Comparison of ENCODE assay signal across 1 cellular context in genomic region chr1:28887418-28887834, GRCh38.
TF ChIP-seq lines count a peak whose summit lies in the region.

No MANE protein-coding gene starts in this region.

TF ChIP-seq in HEK293, 187 proteins besides CTCF, POLR2A, EP300 and RAD21 (continued from another document):
- TF ChIP-seq ELK4 (IDR thresholded peaks at IDR 0.05; ENCODE audit: borderline replicate concordance, low read depth, low read length) (no peak), ATF2 (tag by site-specific recombination; IDR thresholded peaks at IDR 0.05; ENCODE audit: low read depth) (no peak), ZNF416 (tag by site-specific recombination; IDR thresholded peaks at IDR 0.05) (no peak), ZBTB6 (tag by site-specific recombination; IDR thresholded peaks at IDR 0.05) (peak; percentile 74), ZNF426 (tag by site-specific recombination; IDR thresholded peaks at IDR 0.05) (no peak), ZNF768 (tag by site-specific recombination; IDR thresholded peaks at IDR 0.05) (no peak), ZFP37 (tag by site-specific recombination; IDR thresholded peaks at IDR 0.05) (0 out of 2 replicates have a peak, but pooled peaks have one; percentile 6), ZNF791 (tag by site-specific recombination; IDR thresholded peaks at IDR 0.05) (no peak), ZNF16 (tag by site-specific recombination; IDR thresholded peaks at IDR 0.05; ENCODE audit: low read depth) (no peak), ZNF639 (tag by site-specific recombination; IDR thresholded peaks at IDR 0.05) (no peak), GLI4 (tag by site-specific recombination; IDR thresholded peaks at IDR 0.05) (no peak), ZNF121 (tag by site-specific recombination; IDR thresholded peaks at IDR 0.05) (no peak), ZNF335 (tag by site-specific recombination; conservative IDR thresholded peaks at IDR 0.05) (peak; percentile 31; the same call in 1 of the 2 replicates), ZBTB8A (tag by site-specific recombination; IDR thresholded peaks at IDR 0.05) (no peak), ZNF624 (tag by site-specific recombination; IDR thresholded peaks at IDR 0.05) (no peak), ZNF341 (tag by site-specific recombination; IDR thresholded peaks at IDR 0.05; ENCODE audit: low read depth) (peak; percentile 96), ZNF354C (tag by site-specific recombination; IDR thresholded peaks at IDR 0.05; ENCODE audit: borderline replicate concordance, low read depth) (no peak)
